Comparison of ENCODE assay signal across 1 cellular context in the genomic region with DNA sequence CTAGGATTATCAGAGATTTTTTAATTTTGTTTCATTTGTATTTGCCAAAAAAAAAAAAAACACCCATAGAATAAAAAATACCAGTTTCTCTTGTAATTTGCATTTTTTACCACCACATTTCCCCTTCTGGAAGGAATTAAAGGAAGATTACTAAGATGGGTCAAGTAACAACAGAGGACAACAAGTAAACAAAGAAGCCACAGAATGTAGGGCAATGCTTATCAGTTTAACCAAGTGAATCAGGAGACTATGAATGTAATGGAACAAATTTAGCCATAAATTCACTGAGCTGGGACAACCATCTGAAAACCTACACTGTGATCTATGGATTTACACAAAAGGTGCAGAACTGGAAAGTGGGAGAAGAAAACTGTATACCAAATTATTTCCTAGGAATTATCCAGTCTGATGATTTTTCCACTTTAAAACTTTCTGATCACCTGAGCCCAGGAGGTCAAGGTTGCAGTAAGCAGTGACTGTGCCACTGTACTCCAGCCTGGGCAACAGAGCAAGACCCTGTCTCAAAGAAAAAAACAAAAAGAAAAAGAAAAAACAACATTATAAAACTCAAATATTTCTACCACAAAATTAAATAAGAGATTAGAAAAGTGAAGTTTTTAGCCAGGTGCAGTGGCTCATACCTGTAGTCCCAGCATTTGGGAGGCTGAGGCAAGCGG.
A peak's percentile ranks its signal among the peaks of the same experiment; 100 is the strongest.
TF ChIP-seq lines count a peak whose summit lies in the region.

No MANE protein-coding gene starts in this region.

TF ChIP-seq in K562, 482 proteins besides CTCF, POLR2A, EP300 and RAD21:
- TF ChIP-seq BCOR (IDR thresholded peaks at IDR 0.05) = peak; percentile 21; the same call in 1 of the 2 replicates
- TF ChIP-seq MEIS2 (IDR thresholded peaks at IDR 0.05; ENCODE audit: partially characterized antibody) = peak; percentile 59
- no peak for TF ChIP-seq ZNF263 (CRISPR knock-in tag; IDR thresholded peaks at IDR 0.05; ENCODE audit: borderline replicate concordance)
- TF ChIP-seq, protein P1, sequence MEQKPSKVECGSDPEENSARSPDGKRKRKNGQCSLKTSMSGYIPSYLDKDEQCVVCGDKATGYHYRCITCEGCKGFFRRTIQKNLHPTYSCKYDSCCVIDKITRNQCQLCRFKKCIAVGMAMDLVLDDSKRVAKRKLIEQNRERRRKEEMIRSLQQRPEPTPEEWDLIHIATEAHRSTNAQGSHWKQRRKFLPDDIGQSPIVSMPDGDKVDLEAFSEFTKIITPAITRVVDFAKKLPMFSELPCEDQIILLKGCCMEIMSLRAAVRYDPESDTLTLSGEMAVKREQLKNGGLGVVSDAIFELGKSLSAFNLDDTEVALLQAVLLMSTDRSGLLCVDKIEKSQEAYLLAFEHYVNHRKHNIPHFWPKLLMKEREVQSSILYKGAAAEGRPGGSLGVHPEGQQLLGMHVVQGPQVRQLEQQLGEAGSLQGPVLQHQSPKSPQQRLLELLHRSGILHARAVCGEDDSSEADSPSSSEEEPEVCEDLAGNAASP (IDR thresholded peaks at IDR 0.05) = no peak
- TF ChIP-seq FOSL1 (tag; conservative IDR thresholded peaks at IDR 0.05) = 0 out of 2 replicates have a peak, but pooled peaks have one; percentile 23
- TF ChIP-seq, protein P2, sequence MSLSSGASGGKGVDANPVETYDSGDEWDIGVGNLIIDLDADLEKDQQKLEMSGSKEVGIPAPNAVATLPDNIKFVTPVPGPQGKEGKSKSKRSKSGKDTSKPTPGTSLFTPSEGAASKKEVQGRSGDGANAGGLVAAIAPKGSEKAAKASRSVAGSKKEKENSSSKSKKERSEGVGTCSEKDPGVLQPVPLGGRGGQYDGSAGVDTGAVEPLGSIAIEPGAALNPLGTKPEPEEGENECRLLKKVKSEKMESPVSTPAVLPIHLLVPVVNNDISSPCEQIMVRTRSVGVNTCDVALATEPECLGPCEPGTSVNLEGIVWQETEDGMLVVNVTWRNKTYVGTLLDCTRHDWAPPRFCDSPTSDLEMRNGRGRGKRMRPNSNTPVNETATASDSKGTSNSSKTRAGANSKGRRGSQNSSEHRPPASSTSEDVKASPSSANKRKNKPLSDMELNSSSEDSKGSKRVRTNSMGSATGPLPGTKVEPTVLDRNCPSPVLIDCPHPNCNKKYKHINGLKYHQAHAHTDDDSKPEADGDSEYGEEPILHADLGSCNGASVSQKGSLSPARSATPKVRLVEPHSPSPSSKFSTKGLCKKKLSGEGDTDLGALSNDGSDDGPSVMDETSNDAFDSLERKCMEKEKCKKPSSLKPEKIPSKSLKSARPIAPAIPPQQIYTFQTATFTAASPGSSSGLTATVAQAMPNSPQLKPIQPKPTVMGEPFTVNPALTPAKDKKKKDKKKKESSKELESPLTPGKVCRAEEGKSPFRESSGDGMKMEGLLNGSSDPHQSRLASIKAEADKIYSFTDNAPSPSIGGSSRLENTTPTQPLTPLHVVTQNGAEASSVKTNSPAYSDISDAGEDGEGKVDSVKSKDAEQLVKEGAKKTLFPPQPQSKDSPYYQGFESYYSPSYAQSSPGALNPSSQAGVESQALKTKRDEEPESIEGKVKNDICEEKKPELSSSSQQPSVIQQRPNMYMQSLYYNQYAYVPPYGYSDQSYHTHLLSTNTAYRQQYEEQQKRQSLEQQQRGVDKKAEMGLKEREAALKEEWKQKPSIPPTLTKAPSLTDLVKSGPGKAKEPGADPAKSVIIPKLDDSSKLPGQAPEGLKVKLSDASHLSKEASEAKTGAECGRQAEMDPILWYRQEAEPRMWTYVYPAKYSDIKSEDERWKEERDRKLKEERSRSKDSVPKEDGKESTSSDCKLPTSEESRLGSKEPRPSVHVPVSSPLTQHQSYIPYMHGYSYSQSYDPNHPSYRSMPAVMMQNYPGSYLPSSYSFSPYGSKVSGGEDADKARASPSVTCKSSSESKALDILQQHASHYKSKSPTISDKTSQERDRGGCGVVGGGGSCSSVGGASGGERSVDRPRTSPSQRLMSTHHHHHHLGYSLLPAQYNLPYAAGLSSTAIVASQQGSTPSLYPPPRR (CRISPR knock-in tag; IDR thresholded peaks at IDR 0.05; ENCODE audit: borderline replicate concordance) = no peak
- TF ChIP-seq ADNP (tag; IDR thresholded peaks at IDR 0.05) = peak; percentile 63
- 0 out of 2 replicates have a peak, but pooled peaks have one; percentile 18 for TF ChIP-seq ARID1B (IDR thresholded peaks at IDR 0.05)
- TF ChIP-seq RBM25 (IDR thresholded peaks at IDR 0.05; ENCODE audit: low read depth, low read length, severe bottlenecking) = peak; percentile 68
- TF ChIP-seq ZNF121 (CRISPR knock-in tag; conservative IDR thresholded peaks at IDR 0.05) = peak; percentile 80
- TF ChIP-seq FOXJ2 (tag; IDR thresholded peaks at IDR 0.05) = peak; percentile 87
